8 cellular contexts compared by ENCODE assay signal in the genomic region with DNA sequence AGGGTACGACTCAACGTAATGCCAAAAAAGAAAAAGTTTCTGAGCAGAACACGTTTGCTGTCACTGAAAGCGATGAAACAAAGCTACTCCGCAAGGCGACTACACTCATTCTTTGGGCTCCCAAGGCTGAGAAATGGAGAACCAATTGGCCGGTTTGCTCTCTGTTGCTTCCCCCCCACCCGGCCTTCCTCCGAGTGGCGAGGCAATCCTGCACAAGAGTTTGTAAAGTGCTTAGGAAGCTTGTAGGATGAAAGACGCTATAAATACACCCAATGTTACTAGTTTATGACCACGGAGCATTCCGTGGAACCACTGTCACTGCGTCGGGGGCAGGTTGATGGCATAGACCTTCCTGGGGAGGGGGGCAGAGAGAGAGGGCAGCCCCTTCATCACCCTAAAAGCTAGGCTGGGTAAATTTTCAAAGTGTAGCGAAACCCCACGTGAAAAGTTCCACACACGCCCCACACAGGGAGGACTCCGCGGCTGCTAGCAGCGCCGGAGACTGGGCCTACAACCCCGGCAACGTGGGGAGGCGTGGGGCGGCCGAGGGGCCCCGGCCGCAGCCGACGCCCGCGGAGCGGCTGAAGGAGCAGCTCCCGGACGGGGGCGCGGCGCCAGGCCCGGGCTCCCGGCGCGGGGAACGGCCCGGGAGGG. TPM values are rescaled to one million over a fixed set of nuclear protein-coding genes. Genes with fewer than 3 reads are reported as not detected.
DNase-seq lines count a peak whose midpoint lies in the region; ATAC-seq and TF ChIP-seq lines count a peak whose summit lies in the region.

No MANE protein-coding gene starts in this region.

- H3K27me3 ChIP-seq in mucosa of stomach (ENCODE audit: control insufficient read depth, insufficient read depth, low read length), result no peaks in the 10 kb centered on the region
- H3K27me3 ChIP-seq in upper lobe of left lung, result no peaks in the 10 kb centered on the region

- H3K4me1 ChIP-seq in mucosa of stomach (ENCODE audit: control insufficient read depth, insufficient read depth, low read length), result peaks cover 21% of the 10 kb centered on the region
- peaks cover 39 to 59% (median 43%) of the 10 kb centered on the region in 4 donors for H3K4me1 ChIP-seq in upper lobe of left lung

- H3K9me3 ChIP-seq in mucosa of stomach (ENCODE audit: control insufficient read depth, low read length) (no peaks in the 10 kb centered on the region), upper lobe of left lung (no peaks in the 10 kb centered on the region)

- WGBS in upper lobe of left lung, 2 donors, result 0 to 1% methylated on average over 21 to 25 of the region's 45 CpGs

- no peaks in the 10 kb centered on the region for H3K36me3 ChIP-seq in mucosa of stomach (ENCODE audit: control insufficient read depth, insufficient read depth, low read length)
- H3K36me3 ChIP-seq in upper lobe of left lung, result no peaks in the 10 kb centered on the region

- DNase-seq in C1 segment of cervical spinal cord (lab: John Stamatoyannopoulos, UW), result peak in 10 of 14 donors; percentile 6 to 43 (median 16)
- DNase-seq in Jurkat, Clone E6-1 (ENCODE audit: low read depth, low spot score), result no peak
- peak; percentile 18 to 44 for DNase-seq in activated CD4-positive, alpha-beta T cell treated with anti-CD3 and anti-CD28 coated beads, Interleukin-2, amount 50 U/mL, for 48 hours
- DNase-seq in epithelial cell of proximal tubule (ENCODE audit: low read depth), result no peak
- DNase-seq in upper lobe of left lung, result peak in 1 of 2 donors; percentile 72

- TF ChIP-seq CTCF in epithelial cell of proximal tubule (conservative IDR thresholded peaks at IDR 0.05; ENCODE audit: low read depth, low read length) (no peak), upper lobe of left lung (IDR thresholded peaks at IDR 0.05) (no peak)

- peak overlapping the region; percentile 63 for H3K9ac ChIP-seq in mucosa of stomach (ENCODE audit: low read length)

- peak overlapping the region; percentile 94 to 99 (median 96) for H3K27ac ChIP-seq in upper lobe of left lung

- H3K4me3 ChIP-seq in Jurkat, Clone E6-1 (ENCODE audit: low read length), result peak overlapping the region; percentile 88
- H3K4me3 ChIP-seq in epithelial cell of proximal tubule (ENCODE audit: low read depth, low read length) (peak overlapping the region; percentile 97), mucosa of stomach (ENCODE audit: low read length) (peak overlapping the region; percentile 66), upper lobe of left lung (peak overlapping the region; percentile 76 to 88 (median 87))

- TF ChIP-seq EP300 in upper lobe of left lung (IDR thresholded peaks at IDR 0.05), result no peak

- ATAC-seq in GM19438 (IDR thresholded peaks at IDR 0.05; ENCODE audit: low read depth, unreplicated experiment) (peak; percentile 1), upper lobe of left lung (ENCODE audit: low FRiP score in 2 of 2) (no peak), HG03108 (IDR thresholded peaks at IDR 0.05; ENCODE audit: unreplicated experiment) (no peak)

- no peak for TF ChIP-seq POLR2A in upper lobe of left lung (IDR thresholded peaks at IDR 0.05)

RNA-seq across cellular contexts. Expression of a gene that starts 0.9 kb away (rescaled TPM):
- polyA plus RNA-seq in Jurkat, Clone E6-1 (2012; ENCODE audit: insufficient read depth, insufficient read length), result 71.5 TPM
- total RNA-seq in epithelial cell of proximal tubule, result 33.5 and 38.0 TPM in 2 replicates
- total RNA-seq in upper lobe of left lung, result 100 to 1,000 TPM in 1 of 6 donors, 10 to 100 TPM in 5; 24.6 to 117 (median 58.0) TPM

Comparison
In these comparisons a context has a peak if more than half of its experiments do, and no peak if none do; other contexts are left out.
1. DNase-seq: peak in C1 segment of cervical spinal cord (10 of 14) and activated CD4-positive, alpha-beta T cell treated with anti-CD3 and anti-CD28 coated beads, Interleukin-2, amount 50 U/mL, for 48 hours (2 of 2); none in Jurkat, Clone E6-1 (single experiment) and epithelial cell of proximal tubule (single experiment).
2. Peak in every context shown above with its lines, with median percentiles within 50 percentile points of each other: H3K4me3 ChIP-seq.